ENCODE assay signal across 1 cellular context in the genomic region with DNA sequence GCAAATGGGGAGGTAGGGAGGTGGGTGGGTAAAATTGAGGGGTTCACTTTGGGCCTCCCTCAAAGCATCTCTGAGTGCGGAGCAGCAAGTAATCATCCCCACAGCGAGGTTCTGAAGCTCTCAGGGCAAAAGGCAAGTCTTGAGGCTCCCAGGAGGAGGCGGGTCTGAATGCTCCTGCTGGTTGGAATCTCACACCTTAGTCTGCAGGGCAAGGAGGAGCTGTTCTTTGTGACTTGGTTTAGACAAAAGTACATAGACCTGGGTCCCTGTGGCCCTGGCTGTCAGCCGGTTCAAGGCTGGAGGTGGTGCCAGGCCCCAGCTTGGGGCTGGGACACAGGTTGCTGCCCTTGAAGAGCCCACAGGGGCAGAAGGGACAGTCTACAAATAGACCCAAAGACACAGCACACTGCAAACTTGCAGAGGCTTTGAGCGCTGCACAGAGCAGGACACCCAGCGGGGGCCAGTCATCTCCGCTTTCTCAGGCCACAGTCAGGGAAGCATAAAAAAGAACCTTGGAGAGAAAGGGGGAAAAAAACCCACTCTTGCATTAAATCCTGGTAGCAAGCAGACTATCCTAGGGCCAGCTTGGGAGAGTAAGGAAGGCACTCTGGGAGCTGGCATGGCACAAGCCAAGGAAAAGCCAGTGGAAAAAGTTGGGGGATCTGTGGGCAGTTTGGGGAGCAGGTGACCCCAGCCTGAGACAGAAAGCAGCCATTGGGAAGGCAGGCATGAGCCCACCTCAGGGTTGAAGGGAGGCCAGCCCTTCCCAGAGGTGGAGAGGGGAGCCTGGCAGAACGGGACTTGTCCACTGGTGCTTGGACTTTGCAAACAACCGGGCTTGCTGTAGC.
TF ChIP-seq lines count a peak whose summit lies in the region.

No MANE protein-coding gene starts in this region.

TF ChIP-seq in GM23338, 12 proteins besides CTCF, POLR2A, EP300 and RAD21:
- TF ChIP-seq, protein P1, sequence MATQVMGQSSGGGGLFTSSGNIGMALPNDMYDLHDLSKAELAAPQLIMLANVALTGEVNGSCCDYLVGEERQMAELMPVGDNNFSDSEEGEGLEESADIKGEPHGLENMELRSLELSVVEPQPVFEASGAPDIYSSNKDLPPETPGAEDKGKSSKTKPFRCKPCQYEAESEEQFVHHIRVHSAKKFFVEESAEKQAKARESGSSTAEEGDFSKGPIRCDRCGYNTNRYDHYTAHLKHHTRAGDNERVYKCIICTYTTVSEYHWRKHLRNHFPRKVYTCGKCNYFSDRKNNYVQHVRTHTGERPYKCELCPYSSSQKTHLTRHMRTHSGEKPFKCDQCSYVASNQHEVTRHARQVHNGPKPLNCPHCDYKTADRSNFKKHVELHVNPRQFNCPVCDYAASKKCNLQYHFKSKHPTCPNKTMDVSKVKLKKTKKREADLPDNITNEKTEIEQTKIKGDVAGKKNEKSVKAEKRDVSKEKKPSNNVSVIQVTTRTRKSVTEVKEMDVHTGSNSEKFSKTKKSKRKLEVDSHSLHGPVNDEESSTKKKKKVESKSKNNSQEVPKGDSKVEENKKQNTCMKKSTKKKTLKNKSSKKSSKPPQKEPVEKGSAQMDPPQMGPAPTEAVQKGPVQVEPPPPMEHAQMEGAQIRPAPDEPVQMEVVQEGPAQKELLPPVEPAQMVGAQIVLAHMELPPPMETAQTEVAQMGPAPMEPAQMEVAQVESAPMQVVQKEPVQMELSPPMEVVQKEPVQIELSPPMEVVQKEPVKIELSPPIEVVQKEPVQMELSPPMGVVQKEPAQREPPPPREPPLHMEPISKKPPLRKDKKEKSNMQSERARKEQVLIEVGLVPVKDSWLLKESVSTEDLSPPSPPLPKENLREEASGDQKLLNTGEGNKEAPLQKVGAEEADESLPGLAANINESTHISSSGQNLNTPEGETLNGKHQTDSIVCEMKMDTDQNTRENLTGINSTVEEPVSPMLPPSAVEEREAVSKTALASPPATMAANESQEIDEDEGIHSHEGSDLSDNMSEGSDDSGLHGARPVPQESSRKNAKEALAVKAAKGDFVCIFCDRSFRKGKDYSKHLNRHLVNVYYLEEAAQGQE (IDR thresholded peaks at IDR 0.05; ENCODE audit: unreplicated experiment), result no peak
- TF ChIP-seq JUNB (IDR thresholded peaks at IDR 0.05; ENCODE audit: unreplicated experiment), result no peak
- TF ChIP-seq STAT1 (IDR thresholded peaks at IDR 0.05; ENCODE audit: unreplicated experiment), result no peak
- no peak for TF ChIP-seq ZNF114 (CRISPR knock-in tag; IDR thresholded peaks at IDR 0.05)
- TF ChIP-seq EZH2 (IDR thresholded peaks at IDR 0.05; ENCODE audit: low read depth, unreplicated experiment), result no peak
- no peak for TF ChIP-seq POLR2AphosphoS5 (IDR thresholded peaks at IDR 0.05; ENCODE audit: low read depth)
- TF ChIP-seq, protein P2, sequence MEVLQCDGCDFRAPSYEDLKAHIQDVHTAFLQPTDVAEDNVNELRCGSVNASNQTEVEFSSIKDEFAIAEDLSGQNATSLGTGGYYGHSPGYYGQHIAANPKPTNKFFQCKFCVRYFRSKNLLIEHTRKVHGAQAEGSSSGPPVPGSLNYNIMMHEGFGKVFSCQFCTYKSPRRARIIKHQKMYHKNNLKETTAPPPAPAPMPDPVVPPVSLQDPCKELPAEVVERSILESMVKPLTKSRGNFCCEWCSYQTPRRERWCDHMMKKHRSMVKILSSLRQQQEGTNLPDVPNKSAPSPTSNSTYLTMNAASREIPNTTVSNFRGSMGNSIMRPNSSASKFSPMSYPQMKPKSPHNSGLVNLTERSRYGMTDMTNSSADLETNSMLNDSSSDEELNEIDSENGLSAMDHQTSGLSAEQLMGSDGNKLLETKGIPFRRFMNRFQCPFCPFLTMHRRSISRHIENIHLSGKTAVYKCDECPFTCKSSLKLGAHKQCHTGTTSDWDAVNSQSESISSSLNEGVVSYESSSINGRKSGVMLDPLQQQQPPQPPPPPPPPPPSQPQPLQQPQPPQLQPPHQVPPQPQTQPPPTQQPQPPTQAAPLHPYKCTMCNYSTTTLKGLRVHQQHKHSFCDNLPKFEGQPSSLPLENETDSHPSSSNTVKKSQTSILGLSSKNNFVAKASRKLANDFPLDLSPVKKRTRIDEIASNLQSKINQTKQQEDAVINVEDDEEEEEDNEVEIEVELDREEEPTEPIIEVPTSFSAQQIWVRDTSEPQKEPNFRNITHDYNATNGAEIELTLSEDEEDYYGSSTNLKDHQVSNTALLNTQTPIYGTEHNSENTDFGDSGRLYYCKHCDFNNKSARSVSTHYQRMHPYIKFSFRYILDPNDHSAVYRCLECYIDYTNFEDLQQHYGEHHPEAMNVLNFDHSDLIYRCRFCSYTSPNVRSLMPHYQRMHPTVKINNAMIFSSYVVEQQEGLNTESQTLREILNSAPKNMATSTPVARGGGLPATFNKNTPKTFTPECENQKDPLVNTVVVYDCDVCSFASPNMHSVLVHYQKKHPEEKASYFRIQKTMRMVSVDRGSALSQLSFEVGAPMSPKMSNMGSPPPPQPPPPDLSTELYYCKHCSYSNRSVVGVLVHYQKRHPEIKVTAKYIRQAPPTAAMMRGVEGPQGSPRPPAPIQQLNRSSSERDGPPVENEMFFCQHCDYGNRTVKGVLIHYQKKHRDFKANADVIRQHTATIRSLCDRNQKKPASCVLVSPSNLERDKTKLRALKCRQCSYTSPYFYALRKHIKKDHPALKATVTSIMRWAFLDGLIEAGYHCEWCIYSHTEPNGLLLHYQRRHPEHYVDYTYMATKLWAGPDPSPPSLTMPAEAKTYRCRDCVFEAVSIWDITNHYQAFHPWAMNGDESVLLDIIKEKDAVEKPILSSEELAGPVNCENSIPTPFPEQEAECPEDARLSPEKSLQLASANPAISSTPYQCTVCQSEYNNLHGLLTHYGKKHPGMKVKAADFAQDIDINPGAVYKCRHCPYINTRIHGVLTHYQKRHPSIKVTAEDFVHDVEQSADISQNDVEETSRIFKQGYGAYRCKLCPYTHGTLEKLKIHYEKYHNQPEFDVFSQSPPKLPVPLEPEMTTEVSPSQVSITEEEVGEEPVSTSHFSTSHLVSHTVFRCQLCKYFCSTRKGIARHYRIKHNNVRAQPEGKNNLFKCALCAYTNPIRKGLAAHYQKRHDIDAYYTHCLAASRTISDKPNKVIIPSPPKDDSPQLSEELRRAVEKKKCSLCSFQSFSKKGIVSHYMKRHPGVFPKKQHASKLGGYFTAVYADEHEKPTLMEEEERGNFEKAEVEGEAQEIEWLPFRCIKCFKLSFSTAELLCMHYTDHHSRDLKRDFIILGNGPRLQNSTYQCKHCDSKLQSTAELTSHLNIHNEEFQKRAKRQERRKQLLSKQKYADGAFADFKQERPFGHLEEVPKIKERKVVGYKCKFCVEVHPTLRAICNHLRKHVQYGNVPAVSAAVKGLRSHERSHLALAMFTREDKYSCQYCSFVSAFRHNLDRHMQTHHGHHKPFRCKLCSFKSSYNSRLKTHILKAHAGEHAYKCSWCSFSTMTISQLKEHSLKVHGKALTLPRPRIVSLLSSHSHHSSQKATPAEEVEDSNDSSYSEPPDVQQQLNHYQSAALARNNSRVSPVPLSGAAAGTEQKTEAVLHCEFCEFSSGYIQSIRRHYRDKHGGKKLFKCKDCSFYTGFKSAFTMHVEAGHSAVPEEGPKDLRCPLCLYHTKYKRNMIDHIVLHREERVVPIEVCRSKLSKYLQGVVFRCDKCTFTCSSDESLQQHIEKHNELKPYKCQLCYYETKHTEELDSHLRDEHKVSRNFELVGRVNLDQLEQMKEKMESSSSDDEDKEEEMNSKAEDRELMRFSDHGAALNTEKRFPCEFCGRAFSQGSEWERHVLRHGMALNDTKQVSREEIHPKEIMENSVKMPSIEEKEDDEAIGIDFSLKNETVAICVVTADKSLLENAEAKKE (CRISPR knock-in tag; IDR thresholded peaks at IDR 0.05), result no peak
- TF ChIP-seq, protein P3, sequence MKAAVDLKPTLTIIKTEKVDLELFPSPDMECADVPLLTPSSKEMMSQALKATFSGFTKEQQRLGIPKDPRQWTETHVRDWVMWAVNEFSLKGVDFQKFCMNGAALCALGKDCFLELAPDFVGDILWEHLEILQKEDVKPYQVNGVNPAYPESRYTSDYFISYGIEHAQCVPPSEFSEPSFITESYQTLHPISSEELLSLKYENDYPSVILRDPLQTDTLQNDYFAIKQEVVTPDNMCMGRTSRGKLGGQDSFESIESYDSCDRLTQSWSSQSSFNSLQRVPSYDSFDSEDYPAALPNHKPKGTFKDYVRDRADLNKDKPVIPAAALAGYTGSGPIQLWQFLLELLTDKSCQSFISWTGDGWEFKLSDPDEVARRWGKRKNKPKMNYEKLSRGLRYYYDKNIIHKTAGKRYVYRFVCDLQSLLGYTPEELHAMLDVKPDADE (IDR thresholded peaks at IDR 0.05), result no peak
- TF ChIP-seq ZNF331 (CRISPR knock-in tag; IDR thresholded peaks at IDR 0.05; ENCODE audit: low read depth), result no peak
- no peak for TF ChIP-seq CREB1 (CRISPR knock-in tag; IDR thresholded peaks at IDR 0.05; ENCODE audit: low read depth)
- no peak for TF ChIP-seq EZH2phosphoT487 (IDR thresholded peaks at IDR 0.05; ENCODE audit: unreplicated experiment)
- TF ChIP-seq NANOG (IDR thresholded peaks at IDR 0.05; ENCODE audit: borderline replicate concordance), result no peak
